ENCODE assay signal across 1 cellular context in the genomic region with DNA sequence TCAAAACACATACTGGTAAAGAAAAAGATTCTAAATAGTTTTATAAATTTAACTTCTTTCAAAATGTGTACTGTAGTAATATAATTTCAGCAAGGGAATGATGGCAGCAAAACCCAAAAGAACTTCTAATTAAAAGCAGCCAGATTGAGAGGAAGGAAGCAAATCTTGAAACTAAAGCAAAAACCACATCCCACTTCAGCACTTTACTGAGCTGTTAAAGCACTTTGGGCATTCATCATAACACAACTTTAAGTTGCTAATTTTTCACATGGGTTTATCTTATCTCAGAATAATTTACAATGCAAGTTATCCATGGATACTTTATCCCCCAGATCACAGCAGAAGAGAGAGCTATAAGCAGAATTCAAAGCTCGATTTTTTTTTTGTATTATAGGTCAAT.
TF ChIP-seq lines count a peak whose summit lies in the region.

No MANE protein-coding gene starts in this region.

TF ChIP-seq in K562, 482 proteins besides CTCF, POLR2A, EP300 and RAD21:
- TF ChIP-seq HMG20A (CRISPR knock-in tag; conservative IDR thresholded peaks at IDR 0.05) (no peak), ZFP1 (CRISPR knock-in tag; IDR thresholded peaks at IDR 0.05) (no peak), SAFB2 (IDR thresholded peaks at IDR 0.05; ENCODE audit: borderline replicate concordance, low read depth, low read length, severe bottlenecking) (no peak), RBFOX2 (IDR thresholded peaks at IDR 0.05; ENCODE audit: low read depth, low read length) (0 out of 2 replicates have a peak, but pooled peaks have one; percentile 20)
- TF ChIP-seq, protein P1, sequence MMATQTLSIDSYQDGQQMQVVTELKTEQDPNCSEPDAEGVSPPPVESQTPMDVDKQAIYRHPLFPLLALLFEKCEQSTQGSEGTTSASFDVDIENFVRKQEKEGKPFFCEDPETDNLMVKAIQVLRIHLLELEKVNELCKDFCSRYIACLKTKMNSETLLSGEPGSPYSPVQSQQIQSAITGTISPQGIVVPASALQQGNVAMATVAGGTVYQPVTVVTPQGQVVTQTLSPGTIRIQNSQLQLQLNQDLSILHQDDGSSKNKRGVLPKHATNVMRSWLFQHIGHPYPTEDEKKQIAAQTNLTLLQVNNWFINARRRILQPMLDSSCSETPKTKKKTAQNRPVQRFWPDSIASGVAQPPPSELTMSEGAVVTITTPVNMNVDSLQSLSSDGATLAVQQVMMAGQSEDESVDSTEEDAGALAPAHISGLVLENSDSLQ (IDR thresholded peaks at IDR 0.05), result no peak
